12 cellular contexts compared by ENCODE assay signal in the genomic region with DNA sequence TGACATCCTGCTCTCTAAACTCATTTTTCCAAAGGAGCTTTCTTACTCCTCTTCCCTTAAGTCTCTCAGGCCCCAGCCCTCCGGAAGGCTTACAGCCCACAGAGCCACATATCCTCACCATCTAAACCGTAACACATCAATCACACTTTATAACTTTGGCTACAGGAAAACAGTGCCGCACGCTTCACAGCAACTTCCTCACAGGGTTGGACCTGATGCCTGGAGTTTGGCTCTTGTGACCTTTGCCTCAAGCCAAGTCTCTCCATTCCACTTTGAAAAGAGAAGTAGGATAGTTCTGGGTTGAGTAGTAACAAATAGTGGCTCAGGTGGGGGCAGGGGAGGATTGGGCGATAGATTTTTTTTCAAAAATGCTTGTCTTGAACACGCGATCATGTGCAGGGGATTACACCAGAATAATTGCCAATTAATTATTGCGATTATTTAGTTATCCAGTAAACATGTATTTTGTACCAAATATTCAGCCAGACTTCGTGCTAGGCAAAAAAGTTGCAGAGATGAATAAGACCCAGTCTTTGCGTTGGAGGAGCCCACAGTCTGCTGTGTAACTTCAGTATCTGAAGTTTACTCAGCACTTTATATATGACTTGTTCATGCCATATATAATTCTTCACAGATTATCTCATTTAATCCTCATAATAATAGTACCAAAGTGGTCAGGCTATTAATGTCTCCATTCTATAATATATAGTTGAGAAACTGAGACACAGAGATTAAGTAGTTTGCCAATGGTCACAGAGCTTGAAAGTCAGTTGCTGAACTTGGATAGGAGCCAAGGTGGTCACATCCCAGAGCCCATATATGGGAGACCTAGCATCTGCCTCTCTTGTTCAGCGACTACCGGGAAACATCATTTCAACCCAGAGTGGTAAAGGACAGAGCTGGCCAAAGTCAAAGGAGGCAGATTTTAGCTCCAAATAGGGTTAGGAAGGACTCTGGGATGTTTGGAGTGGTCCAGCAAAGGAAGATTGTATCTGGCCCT. TPM values are rescaled to one million over a fixed set of nuclear protein-coding genes. Genes with fewer than 3 reads are reported as not detected.
DNase-seq lines count a peak whose midpoint lies in the region; ATAC-seq, FAIRE-seq and TF ChIP-seq lines count a peak whose summit lies in the region.
"Had no signal": no experiment of that assay in that cellular context is flagged by ENCODE, and none has a peak within 500 bp of the region (broad histone marks: within the 10 kb centered on the region; RNA-seq: fewer than 3 reads in every experiment).

No MANE protein-coding gene starts in this region.

- H3K56ac ChIP-seq in H1 (replicated peaks; ENCODE audit: insufficient read length, low read depth, low read length): no peak overlapping the region

- CTCF ChIA-PET in PC-9 (lab: Charles Lee) (no interaction called here), H1 (lab: Charles Lee; ENCODE audit: partially characterized antibody) (interaction anchor here (0.8 to 1.4 kb wide), 4 partner anchors 14 to 131 kb away, joined by 3 to 4 read pairs (median 4); no protein-coding TSS in a partner anchor)

- H3K9me2 ChIP-seq in PC-9 (ENCODE audit: insufficient read depth): no peaks in the 10 kb centered on the region

- TF ChIP-seq EP300 in H1 (IDR thresholded peaks at IDR 0.05; ENCODE audit: borderline replicate concordance in 1 of 2, low read depth in 2 of 2, low read length in 2 of 2): no peak

- H3K79me2 ChIP-seq in PC-9 (ENCODE audit: low read depth) (peaks cover 24% of the 10 kb centered on the region), H1 (ENCODE audit: control insufficient read depth in 1 of 2, insufficient read depth in 2 of 2, low read length in 2 of 2) (peaks cover 0 to 10% of the 10 kb centered on the region in 2 experiments; a peak in 2 of 4 replicates)

- no peak overlapping the region for H4K5ac ChIP-seq in H1 (ENCODE audit: insufficient read length, low read depth, low read length)

- TF ChIP-seq CTCF in PC-9 (conservative IDR thresholded peaks at IDR 0.05) (no peak), H1 (IDR thresholded peaks at IDR 0.05; ENCODE audit: control extremely low read depth in 1 of 3, insufficient read depth in 1 of 3, low read depth in 1 of 3, low read length in 3 of 3) (no peak)

- no peak overlapping the region for H2BK5ac ChIP-seq in H1 (ENCODE audit: low read depth, low read length)

- ATAC-seq in HG02973 (IDR thresholded peaks at IDR 0.05; ENCODE audit: unreplicated experiment): no peak
- ATAC-seq: gastrocnemius medialis had no signal

- 0 out of 2 replicates have a peak overlapping the region, but pooled peaks have one; percentile 46 for H2BK12ac ChIP-seq in H1 (ENCODE audit: low read depth, low read length)

- H3K23ac ChIP-seq in H1 (ENCODE audit: insufficient read length): no peak overlapping the region

- no peak overlapping the region for H4K8ac ChIP-seq in H1 (ENCODE audit: extremely low read depth, insufficient read depth, low read length)

- no peak overlapping the region for H3K18ac ChIP-seq in H1 (ENCODE audit: extremely low read depth, low read length)

- H3K23me2 ChIP-seq in H1 (ENCODE audit: low read depth, low read length): peaks cover 16% of the 10 kb centered on the region

- intact Hi-C loops in PC-9 (cut with micrococcal nuclease; ENCODE audit: unreplicated experiment): no loop called here

- no peaks in the 10 kb centered on the region for H4K20me1 ChIP-seq in PC-9 (ENCODE audit: insufficient read depth)
- peaks cover 0 to 6% of the 10 kb centered on the region in 2 experiments for H4K20me1 ChIP-seq in H1 (replicated peaks in 1 of 2; ENCODE audit: control insufficient read depth in 1 of 2, insufficient read depth in 2 of 2, low read length in 2 of 2)

- POLR2A ChIA-PET in PC-9 (lab: Charles Lee; ENCODE audit: unreplicated experiment) (interaction anchor here (0.6 kb wide), 1 partner anchor 226 kb away, joined by 7 read pairs; no protein-coding TSS in a partner anchor), H1 (lab: Charles Lee; ENCODE audit: partially characterized antibody) (interaction anchor here (1.2 to 4.0 kb wide), 5 partner anchors 9 to 83 kb away, joined by 3 to 56 read pairs (median 24); no protein-coding TSS in a partner anchor)

- no peak overlapping the region for H3K9ac ChIP-seq in H1 (replicated peaks in 1 of 4; ENCODE audit: extremely low read depth in 1 of 4, low read depth in 3 of 4, low read length in 3 of 4)

- H3K27me3 ChIP-seq in PC-9 (ENCODE audit: insufficient read depth, low read depth) (no peaks in the 10 kb centered on the region), H1 (replicated peaks in 1 of 4; ENCODE audit: control insufficient read depth in 3 of 4, extremely low read depth in 1 of 4, insufficient read depth in 3 of 4, low read length in 3 of 4) (peaks cover 34 to 75% (median 56%) of the 10 kb centered on the region in 4 experiments)
- H3K27me3 ChIP-seq: SJSA1 had no signal

- BruUV-seq in PC-9 (replicated peaks; lab: Mats Ljungman, UMichigan): no TSS peak

- no peak overlapping the region; the same call in 1 of the 2 replicates for H2AFZ ChIP-seq in PC-9
- no peak overlapping the region for H2AFZ ChIP-seq in H1 (ENCODE audit: low read length)

- H3K79me1 ChIP-seq in H1 (ENCODE audit: low read depth, low read length): no peaks in the 10 kb centered on the region

- FAIRE-seq in H1 (lab: Jason Lieb, UNC): no peak

- H3K14ac ChIP-seq in H1 (ENCODE audit: insufficient read length): no peak overlapping the region

- no peak overlapping the region for H4K91ac ChIP-seq in H1 (replicated peaks; ENCODE audit: insufficient read length, low read length)

- H3K9me3 ChIP-seq in PC-9 (ENCODE audit: insufficient read depth, low read depth) (no peaks in the 10 kb centered on the region), H1 (ENCODE audit: insufficient read depth in 2 of 2, low read depth in 1 of 2, low read length in 1 of 2) (no peaks in the 10 kb centered on the region)
- H3K9me3 ChIP-seq: gastrocnemius medialis, SJSA1 had no signal

- peaks cover 20% of the 10 kb centered on the region; the same call in 1 of the 2 replicates for H3F3A ChIP-seq in PC-9 (ENCODE audit: insufficient read depth, low read depth)

- H3K36me3 ChIP-seq in PC-9 (ENCODE audit: low read depth): no peaks in the 10 kb centered on the region
- no peaks in the 10 kb centered on the region; a peak in 1 of 8 replicates for H3K36me3 ChIP-seq in H1 (ENCODE audit: control insufficient read depth in 2 of 4, insufficient read depth in 4 of 4, low read length in 3 of 4)
- H3K36me3 ChIP-seq: gastrocnemius medialis had no signal

- no peak overlapping the region for H3K27ac ChIP-seq in PC-9
- H3K27ac ChIP-seq in H1 (ENCODE audit: low read depth, low read length): no peak overlapping the region
- H3K27ac ChIP-seq: SJSA1 had no signal

- no peak for TF ChIP-seq POLR2A in H1 (IDR thresholded peaks at IDR 0.05; ENCODE audit: control extremely low read depth in 1 of 2, low read depth in 2 of 2, low read length in 2 of 2)

- TF ChIP-seq RAD21 in H1 (IDR thresholded peaks at IDR 0.05 in 1 of 2, conservative IDR thresholded peaks at IDR 0.05 in 1 of 2; ENCODE audit: low read depth in 2 of 2, low read length in 2 of 2): no peak

- no peak overlapping the region for H3K4ac ChIP-seq in H1 (replicated peaks; ENCODE audit: insufficient read length, low read depth, low read length)

- H2BK120ac ChIP-seq in H1 (replicated peaks; ENCODE audit: low read depth, low read length): no peak overlapping the region

- DNase-seq in stimulated activated naive CD4-positive, alpha-beta T cell treated with Interleukin-2 at 50 U/mL for 16 hours (lab: John Stamatoyannopoulos, UW): peak; percentile 12
- no peak for DNase-seq in stimulated activated naive CD4-positive, alpha-beta T cell (lab: John Stamatoyannopoulos, UW)
- DNase-seq in PC-9 (no peak), H1 (ENCODE audit: low read depth in 1 of 2, low spot score in 2 of 2) (no peak), foreskin melanocyte (no peak), mucosa of gallbladder (ENCODE audit: low spot score) (no peak), NCI-H1105 treated with DMSO at 0.1 percent for 48 hours (lab: John Stamatoyannopoulos, UW) (no peak)
- DNase-seq: activated CD8-positive, alpha-beta memory T cell treated with anti-CD3 and anti-CD28 coated beads, Interleukin-2, amount 50 U/mL, for 4 hours; gastrocnemius medialis; stimulated activated CD8-positive, alpha-beta memory T cell treated with anti-CD3 and anti-CD28 coated beads, Interleukin-4, amount 100 ng/mL, for 48 hours had no signal

- H3K4me3 ChIP-seq in PC-9 (no peak overlapping the region), H1 (ENCODE audit: extremely low read depth in 1 of 4, insufficient read depth in 2 of 4, low read depth in 3 of 4, low read length in 4 of 4) (no peak overlapping the region)

- 84% methylated on average over 12 of the region's 12 CpGs; no CpG with 5 or more reads in 1 of the 2 experiments for WGBS in H1 (ENCODE audit: extremely low coverage in 1 of 2, insufficient coverage in 1 of 2, insufficient read length in 1 of 2, insufficient replicate concordance in 2 of 2, low coverage in 1 of 2, low lambda C conversion rate in 2 of 2, missing lambda C conversion rate in 1 of 2), 2 experiments

- H3K4me2 ChIP-seq in PC-9: peak overlapping the region; percentile 90
- H3K4me2 ChIP-seq in H1 (ENCODE audit: insufficient read depth in 1 of 2, low read depth in 2 of 2, low read length in 2 of 2): peak overlapping the region in 1 of 2 experiments; percentile 90; a peak in 1 of 4 replicates

- H3K4me1 ChIP-seq in PC-9 (replicated peaks; ENCODE audit: insufficient read depth): peaks cover 19% of the 10 kb centered on the region
- H3K4me1 ChIP-seq in H1 (replicated peaks in 1 of 4; ENCODE audit: control insufficient read depth in 3 of 4, insufficient read depth in 4 of 4, low read length in 3 of 4): peaks cover 0 to 11% (median 7%) of the 10 kb centered on the region in 4 experiments; a peak in 6 of 7 replicates

- H2AK5ac ChIP-seq in H1 (ENCODE audit: low read depth, low read length): no peak overlapping the region

- H2BK20ac ChIP-seq in H1 (ENCODE audit: low read length): no peak overlapping the region

- H2BK15ac ChIP-seq in H1 (ENCODE audit: low read length): no peak overlapping the region

TF ChIP-seq in H1, 55 proteins besides CTCF, POLR2A, EP300 and RAD21 (continues in another document):
- TF ChIP-seq HDAC2 (IDR thresholded peaks at IDR 0.05; ENCODE audit: borderline replicate concordance in 1 of 2, low read depth in 2 of 2, low read length in 2 of 2): no peak
- no peak for TF ChIP-seq SP4 (IDR thresholded peaks at IDR 0.05; ENCODE audit: low read length)
- TF ChIP-seq ASH2L (IDR thresholded peaks at IDR 0.05; ENCODE audit: low read length): no peak

RNA-seq across cellular contexts. Expression of gene ETV5, which starts 2.4 kb away (rescaled TPM):
- total RNA-seq in PC-9 (2021) (39.3 and 65.7 TPM in 2 replicates), mucosa of gallbladder (23.4 TPM)
- 31.9 and 36.9 TPM in 2 replicates for total RNA-seq in H1 (2021; fragmentation: NEBNext Ultra II Directional; extraction: Animal tissue kit (Norgen Biotek cat#: 25700))
- polyA plus RNA-seq in H1 (2011; rRNA removed): 11.8 and 13.1 TPM in 2 replicates
- 9.3 TPM for polyA plus RNA-seq in H1 (2011; cell fraction: cytosol; rRNA removed)
- polyA plus RNA-seq in H1 (2011; cell fraction: nucleus; rRNA removed): 13.9 TPM
- polyA plus RNA-seq in H1 (2012, experiment 1 of 2): 16.4 to 19.6 TPM (median 18.1 TPM) in 4 replicates
- polyA plus RNA-seq in H1 (2012, experiment 2 of 2): 31.3 TPM
- 24.7 TPM for polyA plus RNA-seq in H1 (2013, experiment 1 of 2)
- 25.7 TPM for polyA plus RNA-seq in H1 (2013, experiment 2 of 2)
- 35.6 and 42.7 TPM in 2 replicates for polyA minus RNA-seq in H1 (2011; rRNA and poly(A)+ RNA removed)
- 26.0 TPM for polyA minus RNA-seq in H1 (2011; cell fraction: cytosol; rRNA and poly(A)+ RNA removed)
- polyA minus RNA-seq in H1 (2011; cell fraction: nucleus; rRNA and poly(A)+ RNA removed): 17.8 TPM
